8 cellular contexts compared by ENCODE assay signal in genomic region chr14:35046751-35047536, GRCh38. TPM values are rescaled to one million over a fixed set of nuclear protein-coding genes. Genes with fewer than 3 reads are reported as not detected.
DNase-seq lines count a peak whose midpoint lies in the region; ATAC-seq, FAIRE-seq and TF ChIP-seq lines count a peak whose summit lies in the region.

No MANE protein-coding gene starts in this region.

- TF ChIP-seq RAD21 in HepG2 (CRISPR knock-in tag; IDR thresholded peaks at IDR 0.05): no peak

- H3K79me2 ChIP-seq in DOHH2 (ENCODE audit: control insufficient read depth, low read length) (no peaks in the 10 kb centered on the region), HepG2 (ENCODE audit: insufficient read depth, low read length) (peaks cover 19% of the 10 kb centered on the region)

- no peak for FAIRE-seq in HepG2 (lab: Jason Lieb, UNC)

- H3K9me2 ChIP-seq in DOHH2 (replicated peaks; ENCODE audit: control insufficient read depth, low read length): no peaks in the 10 kb centered on the region

- H4K20me1 ChIP-seq in DOHH2 (ENCODE audit: control insufficient read depth, insufficient read depth, low read depth, low read length): no peaks in the 10 kb centered on the region
- no peaks in the 10 kb centered on the region for H4K20me1 ChIP-seq in HepG2 (ENCODE audit: insufficient read depth, low read length)

- peak overlapping the region; percentile 86 for H3K4me3 ChIP-seq in DOHH2 (ENCODE audit: low read length)
- peak overlapping the region; percentile 82 to 86 for H3K4me3 ChIP-seq in Panc1 (ENCODE audit: low read depth in 2 of 2, low read length in 2 of 2)
- H3K4me3 ChIP-seq in HepG2 (replicated peaks in 1 of 3; ENCODE audit: insufficient read depth in 1 of 3, low read depth in 2 of 3, low read length in 3 of 3): peak overlapping the region; percentile 81 to 96 (median 90)

- no peak for TF ChIP-seq POLR2A in HepG2 (IDR thresholded peaks at IDR 0.05; ENCODE audit: insufficient read depth in 1 of 2, low read depth in 2 of 2, low read length in 2 of 2)

- peaks cover 21% of the 10 kb centered on the region for H3K4me1 ChIP-seq in DOHH2 (ENCODE audit: control insufficient read depth, low read length)
- peaks cover 4% of the 10 kb centered on the region; the same call in 1 of the 2 replicates for H3K4me1 ChIP-seq in Panc1 (ENCODE audit: control insufficient read depth, insufficient read depth, low read length)
- peaks cover 59% of the 10 kb centered on the region for H3K4me1 ChIP-seq in HepG2 (ENCODE audit: insufficient read depth, low read length)

- POLR2A ChIA-PET in Panc1 (lab: Charles Lee) (no interaction called here), HepG2 (lab: Yijun Ruan, JAX) (interaction anchor here (0.6 to 3.4 kb wide), 29 partner anchors 10 to 493 kb away, joined by 3 to 101 read pairs (median 6); partner anchors contain the start of genes BAZ1A, NFKBIA, PPP2R3C and PRORP)

- no peaks in the 10 kb centered on the region for H3K36me3 ChIP-seq in DOHH2 (ENCODE audit: control insufficient read depth, low read length)
- H3K36me3 ChIP-seq in Panc1 (ENCODE audit: control insufficient read depth, insufficient read depth, low read length): no peaks in the 10 kb centered on the region; the same call in none of the 2 replicates
- peaks cover 0 to 4% of the 10 kb centered on the region in 2 experiments; a peak in 1 of 5 replicates for H3K36me3 ChIP-seq in HepG2 (replicated peaks in 1 of 2; ENCODE audit: control insufficient read depth in 1 of 2, insufficient read depth in 2 of 2, low read length in 2 of 2)

- BruUV-seq in Panc1 (replicated peaks; lab: Mats Ljungman, UMichigan): no TSS peak
- BruUV-seq in HepG2 (replicated peaks; lab: Mats Ljungman, UMichigan): TSS peak; percentile 62

- H3F3A ChIP-seq in DOHH2 (ENCODE audit: control insufficient read depth, insufficient read depth): peaks cover 10% of the 10 kb centered on the region

- intact Hi-C loops in Panc1 (cut with micrococcal nuclease; ENCODE audit: unreplicated experiment): no loop called here
- intact Hi-C loops in HepG2 (cut with micrococcal nuclease; ENCODE audit: unreplicated experiment): loop anchor here (1.0 to 10.0 kb wide), 7 partner anchors 31 to 758 kb away; partner anchors contain the start of genes PRORP, PSMA6, RALGAPA1 and SRP54

- CTCF ChIA-PET in Panc1 (lab: Charles Lee): no interaction called here
- CTCF ChIA-PET in HepG2 (lab: Yijun Ruan, JAX; ENCODE audit: low intra/inter-chr PET ratio, low total read pairs): no interaction called here

- no peak for TF ChIP-seq CTCF in DOHH2 (IDR thresholded peaks at IDR 0.05; ENCODE audit: low read depth, low read length, poor library complexity, severe bottlenecking)
- TF ChIP-seq CTCF in Panc1 (IDR thresholded peaks at IDR 0.05): no peak
- no peak for TF ChIP-seq CTCF in HepG2 (CRISPR knock-in tag; IDR thresholded peaks at IDR 0.05)

- no peaks in the 10 kb centered on the region for H3K27me3 ChIP-seq in DOHH2 (ENCODE audit: control insufficient read depth, low read length)
- H3K27me3 ChIP-seq in Panc1 (ENCODE audit: control insufficient read depth, insufficient read depth, low read length): no peaks in the 10 kb centered on the region
- no peaks in the 10 kb centered on the region; a peak in 1 of 5 replicates for H3K27me3 ChIP-seq in HepG2 (ENCODE audit: control insufficient read depth in 1 of 2, insufficient read depth in 2 of 2, low read length in 2 of 2)

- in situ Hi-C loops in Panc1 (cut with HindIII; ENCODE audit: low pct_unique_long_range_greater_than_20kb, low sequenced_read_pairs) (no loop called here), HepG2 (cut with HindIII; ENCODE audit: extremely low pct_ligation_motif_present, low pct_unique_long_range_greater_than_20kb) (loop anchor here (5.0 kb wide), 1 partner anchor 65 kb away; the partner anchor contains the start of gene SRP54)

- H2AFZ ChIP-seq in HepG2 (ENCODE audit: low read length): no peak overlapping the region

- H3K27ac ChIP-seq in DOHH2 (ENCODE audit: low read depth, low read length): 0 out of 2 replicates have a peak overlapping the region, but pooled peaks have one; percentile 21
- H3K27ac ChIP-seq in Panc1 (ENCODE audit: low read length): peak overlapping the region; percentile 74
- peak overlapping the region; percentile 93 for H3K27ac ChIP-seq in caudate nucleus (ENCODE audit: low read depth, low read length)
- H3K27ac ChIP-seq in HepG2 (ENCODE audit: extremely low read length, insufficient read depth, low read length): peak overlapping the region; percentile 82

- H3K4me2 ChIP-seq in DOHH2 (ENCODE audit: low read length) (peak overlapping the region; percentile 85), HepG2 (ENCODE audit: low read depth, low read length) (peak overlapping the region; percentile 96)

- peak overlapping the region; percentile 86 for H3K9ac ChIP-seq in HepG2 (ENCODE audit: insufficient read depth, low read depth, low read length)

- H3K9me3 ChIP-seq in DOHH2 (ENCODE audit: control insufficient read depth, insufficient read depth, low read length) (no peaks in the 10 kb centered on the region), Panc1 (ENCODE audit: control insufficient read depth, insufficient read depth, low read depth, low read length) (no peaks in the 10 kb centered on the region), HepG2 (ENCODE audit: low read length) (no peaks in the 10 kb centered on the region)

- TF ChIP-seq EP300 in HepG2 (IDR thresholded peaks at IDR 0.05; ENCODE audit: low read depth in 2 of 2, low read length in 2 of 2) (no peak), HepG2 (CRISPR knock-in tag; IDR thresholded peaks at IDR 0.05; ENCODE audit: borderline replicate concordance) (no peak; the same call in 1 of the 2 replicates)

- ATAC-seq in GM19395 (IDR thresholded peaks at IDR 0.05; ENCODE audit: unreplicated experiment) (peak; percentile 48), HG03457 (IDR thresholded peaks at IDR 0.05; ENCODE audit: unreplicated experiment) (peak; percentile 20), Panc1 (peak; percentile 61), HepG2 (peak; percentile 38)

- 23% methylated on average over 23 of the region's 23 CpGs for WGBS in HepG2 (ENCODE audit: low lambda C conversion rate)

- DNase-seq in Panc1 (ENCODE audit: low read depth, low spot score) (no peak), caudate nucleus (lab: John Stamatoyannopoulos, UW) (peak in 33 of 61 donors; percentile 9 to 78 (median 52)), HepG2 (ENCODE audit: low spot score) (peak; percentile 38), superior temporal gyrus (ENCODE audit: extremely low spot score) (peak; percentile 39), cortex of kidney (lab: John Stamatoyannopoulos, UW) (no peak)

TF ChIP-seq in HepG2, 621 proteins besides CTCF, POLR2A, EP300 and RAD21 (continues in another document):
- TF ChIP-seq HOXA3 (CRISPR knock-in tag; IDR thresholded peaks at IDR 0.05) (peak; percentile 34; the same call in 1 of the 2 replicates), HNRNPH1 (optimal IDR thresholded peaks at IDR 0.05; ENCODE audit: low read depth, low read length) (peak; percentile 10), YY1 (IDR thresholded peaks at IDR 0.05; ENCODE audit: insufficient read depth, insufficient replicate concordance, low read depth, low read length) (peak; percentile 6), ZNF317 (CRISPR knock-in tag; IDR thresholded peaks at IDR 0.05) (peak; percentile 1; the same call in 1 of the 2 replicates), PTBP1 (IDR thresholded peaks at IDR 0.05; ENCODE audit: low read depth, low read length, poor library complexity, severe bottlenecking) (peak; percentile 98), ZFP41 (CRISPR knock-in tag; IDR thresholded peaks at IDR 0.05; ENCODE audit: borderline replicate concordance) (peak; percentile 89)

RNA-seq across cellular contexts. Expression of gene FAM177A1, which starts 0.9 kb away (rescaled TPM):
- total RNA-seq in Panc1 (2021; ENCODE audit: unreplicated experiment): 46.7 TPM
- 41.0 TPM for polyA plus RNA-seq in Panc1 (2012; ENCODE audit: insufficient read length)
- total RNA-seq in HepG2 (2016; rRNA removed; fragmentation: Illumina TruSeq; extraction: Trizol): 116 and 119 TPM in 2 replicates
- 259 and 291 TPM in 2 replicates for total RNA-seq in HepG2 (2016; cell fraction: cytosol; rRNA removed; fragmentation: Illumina TruSeq; extraction: Trizol; ENCODE audit: low read depth)
- 102 and 128 TPM in 2 replicates for total RNA-seq in HepG2 (2016; cell fraction: insoluble cytoplasmic fraction; rRNA removed; fragmentation: Illumina TruSeq; extraction: Trizol)
- 219 and 242 TPM in 2 replicates for total RNA-seq in HepG2 (2016; cell fraction: membrane; rRNA removed; fragmentation: Illumina TruSeq; extraction: Trizol)
- total RNA-seq in HepG2 (2016; cell fraction: nucleus; rRNA removed; fragmentation: Illumina TruSeq; extraction: Trizol): 53.1 and 62.5 TPM in 2 replicates
- 69.0 and 72.9 TPM in 2 replicates for polyA plus RNA-seq in HepG2 (2011; rRNA removed)
- polyA plus RNA-seq in HepG2 (2011; cell fraction: cytosol; rRNA removed): 43.1 and 47.2 TPM in 2 replicates
- polyA plus RNA-seq in HepG2 (2011; cell fraction: nucleus; rRNA removed): 20.3 and 24.8 TPM in 2 replicates
- polyA plus RNA-seq in HepG2 (2012): 70.8 and 90.1 TPM in 2 replicates
- polyA plus RNA-seq in HepG2 (2016; cell fraction: cytosol; fragmentation: Illumina TruSeq; extraction: Trizol; ENCODE audit: low read depth): 323 and 351 TPM in 2 replicates
- 125 and 131 TPM in 2 replicates for polyA plus RNA-seq in HepG2 (2016; cell fraction: insoluble cytoplasmic fraction; fragmentation: Illumina TruSeq; extraction: Trizol; ENCODE audit: low read depth)
- polyA plus RNA-seq in HepG2 (2016; cell fraction: membrane; fragmentation: Illumina TruSeq; extraction: Trizol; ENCODE audit: low read depth): 209 and 229 TPM in 2 replicates
- 115 and 136 TPM in 2 replicates for polyA plus RNA-seq in HepG2 (2016; cell fraction: nucleus; fragmentation: Illumina TruSeq; extraction: Trizol; ENCODE audit: insufficient read depth, low read depth)
- polyA minus RNA-seq in HepG2 (2011; rRNA and poly(A)+ RNA removed; ENCODE audit: low replicate concordance): 20.6 and 34.4 TPM in 2 replicates
- 25.4 and 27.2 TPM in 2 replicates for polyA minus RNA-seq in HepG2 (2011; cell fraction: cytosol; rRNA and poly(A)+ RNA removed)
- 36.1 and 40.7 TPM in 2 replicates for polyA minus RNA-seq in HepG2 (2011; cell fraction: nucleus; rRNA and poly(A)+ RNA removed)

Comparison
In these comparisons a context has a peak if more than half of its experiments do, and no peak if none do; other contexts are left out.
1. H3K27ac ChIP-seq: peak in every context shown above with its lines; median percentile 93 in caudate nucleus; 82 in HepG2; 74 in Panc1; 21 in DOHH2.
2. DNase-seq: peak in caudate nucleus (33 of 61), HepG2 (single experiment) and superior temporal gyrus (single experiment); none in Panc1 (single experiment) and cortex of kidney (single experiment).
3. Peak in every context shown above with its lines, with median percentiles within 50 percentile points of each other: H3K4me3 ChIP-seq and ATAC-seq.